30 cellular contexts compared by ENCODE assay signal in the genomic region with DNA sequence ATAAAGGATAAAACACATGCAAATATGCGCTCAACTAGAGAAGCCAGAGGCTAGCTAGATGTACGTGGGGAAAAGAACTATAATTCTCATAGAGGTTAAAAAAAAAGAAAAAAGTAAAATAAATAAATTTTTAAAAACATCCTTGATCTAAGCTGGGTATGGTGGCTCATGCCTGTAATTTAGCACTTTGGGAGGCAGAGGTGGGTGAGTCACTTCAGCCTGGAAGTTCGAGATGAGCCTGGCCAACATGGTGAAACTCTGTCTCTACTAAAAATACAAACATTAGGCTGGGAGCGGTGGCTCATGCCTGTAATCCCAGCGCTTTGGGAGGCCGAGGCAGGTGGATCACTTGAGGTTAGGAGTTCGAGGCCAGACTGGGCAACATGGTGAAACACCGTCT. TPM values are rescaled to one million over a fixed set of nuclear protein-coding genes. Genes with fewer than 3 reads are reported as not detected.
"Had no signal": no experiment of that assay in that cellular context is flagged by ENCODE, and none has a peak within 500 bp of the region (broad histone marks: within the 10 kb centered on the region; RNA-seq: fewer than 3 reads in every experiment).

No MANE protein-coding gene starts in this region.

- H3K4me3 ChIP-seq: adrenal gland, body of pancreas, esophagus squamous epithelium, gastrocnemius medialis, heart left ventricle had no signal

- H3K4me1 ChIP-seq: body of pancreas, foreskin keratinocyte, gastrocnemius medialis had no signal

- H3K27me3 ChIP-seq: adrenal gland, body of pancreas, foreskin keratinocyte had no signal

- ATAC-seq: activated CD4-positive, alpha-beta T cell treated with anti-CD3 and anti-CD28 coated beads for 36 hours; activated CD8-positive, alpha-beta memory T cell treated with anti-CD3 and anti-CD28 coated beads, Interleukin-2, amount 10 ng/mL, durations not matched to agents 7 days and 5 days; activated CD8-positive, alpha-beta T cell treated with anti-CD3 and anti-CD28 coated beads, Interleukin-2, amount 10 ng/mL, durations not matched to agents 7 days and 5 days; activated naive CD8-positive, alpha-beta T cell treated with anti-CD3 and anti-CD28 coated beads, Interleukin-2, amount 50 U/mL, for 24 hours; body of pancreas; foreskin keratinocyte; gastrocnemius medialis; heart left ventricle; T-helper 17 cell had no signal

- H3K27ac ChIP-seq: adrenal gland, body of pancreas, epithelial cell of prostate, esophagus squamous epithelium, foreskin keratinocyte, gastrocnemius medialis, heart left ventricle had no signal

- DNase-seq: activated CD4-positive, alpha-beta memory T cell treated with anti-CD3 and anti-CD28 coated beads for 36 hours; activated CD4-positive, alpha-beta T cell treated with anti-CD3 and anti-CD28 coated beads for 36 hours; activated CD4-positive, alpha-beta T cell treated with anti-CD3 and anti-CD28 coated beads, Interleukin-2, amount 10 ng/mL, durations not matched to agents 24 days and 14 days; activated CD4-positive, CD25-positive, alpha-beta regulatory T cell; activated CD4-positive, CD25-positive, alpha-beta regulatory T cell treated with anti-CD3 and anti-CD28 coated beads, Interleukin-2, amount 50 U/mL, for 72 hours; activated CD8-positive, alpha-beta memory T cell treated with anti-CD3 and anti-CD28 coated beads, Interleukin-2, amount 10 ng/mL, durations not matched to agents 7 days and 5 days; activated CD8-positive, alpha-beta memory T cell treated with anti-CD3 and anti-CD28 coated beads, Interleukin-2, amount 50 U/mL, for 4 hours; activated CD8-positive, alpha-beta T cell treated with anti-CD3 and anti-CD28 coated beads, Interleukin-2, amount 10 ng/mL, durations not matched to agents 7 days and 5 days; activated effector memory CD4-positive, alpha-beta T cell treated with anti-CD3 and anti-CD28 coated beads, Interleukin-2, amount 50 U/mL, for 16 hours; activated naive CD4-positive, alpha-beta T cell treated with anti-CD3 and anti-CD28 coated beads for 36 hours; activated naive CD8-positive, alpha-beta T cell treated with anti-CD3 and anti-CD28 coated beads for 36 hours; activated naive CD8-positive, alpha-beta T cell treated with anti-CD3 and anti-CD28 coated beads, Interleukin-2, amount 50 U/mL, for 24 hours; activated T-cell treated with anti-CD3 and anti-CD28 coated beads, Interleukin-2, amount 50 U/mL, for 1 hour; activated T-cell treated with anti-CD3 and anti-CD28 coated beads, Interleukin-2, amount 50 U/mL, for 48 hours; adrenal gland; amygdala; aorta; body of pancreas; caudate nucleus; effector CD8-positive, alpha-beta T cell; esophagus squamous epithelium; foreskin keratinocyte; gastrocnemius medialis; glutamatergic neuron; heart left ventricle; T-helper 1 cell; T-helper 17 cell; T1000 had no signal

- H3K9me3 ChIP-seq: adrenal gland, body of pancreas, gastrocnemius medialis had no signal

- H3K36me3 ChIP-seq: adrenal gland, esophagus squamous epithelium, gastrocnemius medialis, heart left ventricle had no signal

RNA-seq across cellular contexts. Expression of a gene that starts 18.6 kb away (rescaled TPM):
- total RNA-seq: activated CD4-positive, alpha-beta T cell treated with anti-CD3 and anti-CD28 coated beads, Interleukin-2, amount 10 ng/mL, durations not matched to agents 24 days and 14 days; activated CD8-positive, alpha-beta memory T cell treated with anti-CD3 and anti-CD28 coated beads for 36 hours; activated CD8-positive, alpha-beta memory T cell treated with anti-CD3 and anti-CD28 coated beads, Interleukin-2, amount 10 ng/mL, durations not matched to agents 7 days and 5 days; activated CD8-positive, alpha-beta T cell treated with anti-CD3 and anti-CD28 coated beads, Interleukin-2, amount 10 ng/mL, durations not matched to agents 7 days and 5 days had no signal
